ENCODE assay signal across 7 cellular contexts in the genomic region with DNA sequence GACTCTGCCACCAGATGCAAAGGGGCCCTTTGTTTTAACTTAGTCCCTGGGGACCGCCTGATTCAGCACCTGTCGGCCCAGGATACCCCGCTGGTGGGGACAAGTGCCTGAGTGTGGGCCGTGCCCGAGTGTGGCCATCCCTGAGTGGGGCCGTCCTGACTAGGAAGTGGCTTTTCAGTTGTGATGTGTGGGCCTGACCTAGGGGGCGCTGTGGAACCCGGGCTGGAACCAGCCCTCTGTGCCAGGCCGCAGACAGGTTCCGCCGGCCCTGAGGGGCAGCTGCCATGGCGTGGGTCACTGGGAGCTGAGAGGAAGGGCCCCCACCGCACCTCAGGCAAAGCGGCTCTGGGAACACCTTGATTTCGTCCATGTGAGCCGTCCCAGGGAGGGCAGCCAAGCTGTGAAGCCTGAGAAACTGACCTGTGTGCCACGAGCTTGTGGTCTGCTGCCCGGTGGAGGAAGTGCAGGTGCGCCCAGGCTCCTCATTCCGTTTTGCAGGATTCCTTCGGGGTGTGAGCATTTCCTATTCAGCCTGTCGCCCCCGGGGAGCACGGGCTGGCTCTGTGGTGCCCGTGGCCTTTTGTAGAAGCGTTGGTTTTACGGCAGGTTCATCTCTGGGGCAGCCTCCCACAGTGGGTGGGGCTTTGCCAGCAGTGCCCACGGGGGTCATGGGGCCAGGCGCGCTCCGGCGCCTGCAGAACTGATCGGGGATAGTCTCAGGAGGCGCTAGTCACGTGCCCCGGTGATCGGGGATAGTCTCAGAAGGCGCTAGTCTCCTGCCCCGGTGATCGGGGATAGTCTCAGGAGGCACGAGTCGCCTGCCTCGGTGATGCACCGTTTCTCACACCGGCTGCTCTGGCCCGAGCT. TPM values are rescaled to one million over a fixed set of nuclear protein-coding genes. Genes with fewer than 3 reads are reported as not detected.
DNase-seq lines count a peak whose midpoint lies in the region; TF ChIP-seq lines count a peak whose summit lies in the region.

No MANE protein-coding gene starts in this region.

- DNase-seq in NCI-H2107 (lab: John Stamatoyannopoulos, UW), result peak; percentile 27
- DNase-seq in activated CD4-positive, alpha-beta T cell treated with anti-CD3 and anti-CD28 coated beads for 48 hours, result peak; percentile 74
- peak; percentile 23 for DNase-seq in effector CD8-positive, alpha-beta T cell (lab: John Stamatoyannopoulos, UW)
- DNase-seq in myocyte (ENCODE audit: low read depth), result peak; percentile 73
- no peak for DNase-seq in testis
- no peak for DNase-seq in foreskin melanocyte

- H3K4me1 ChIP-seq in testis, result peaks cover 27% of the 10 kb centered on the region

- no peak overlapping the region for H3K27ac ChIP-seq in testis

- no peak overlapping the region for H3K4me3 ChIP-seq in testis

- intact Hi-C loops in testis (cut with DNase I; ENCODE audit: low total_unique reads), result no loop called here

- TF ChIP-seq CTCF in GM12872 (IDR thresholded peaks at IDR 0.05; ENCODE audit: insufficient read depth, low read depth, low read length) (peak; percentile 75), testis (IDR thresholded peaks at IDR 0.05) (peak in 2 of 3 experiments; percentile 26 to 46)

- 29 to 39% methylated on average over 14 to 45 of the region's 46 CpGs for WGBS in testis, 2 donors

- no peak for TF ChIP-seq POLR2A in testis (IDR thresholded peaks at IDR 0.05)

- H3K9me3 ChIP-seq in testis, result no peaks in the 10 kb centered on the region

- no peaks in the 10 kb centered on the region for H3K36me3 ChIP-seq in testis (ENCODE audit: low read depth, missing control alignments)

- H3K27me3 ChIP-seq in testis, result no peaks in the 10 kb centered on the region

RNA-seq across cellular contexts. Expression of a gene that starts 5.3 kb away (rescaled TPM):
- total RNA-seq in myocyte (4,195 and 7,550 TPM in 2 replicates), testis (1,000 to 10,000 TPM; 1,952 to 3,862 TPM)
- polyA plus RNA-seq in myocyte (2012), result 2,114 TPM
- 1,947 TPM for polyA plus RNA-seq in testis (ENCODE audit: insufficient read depth, low read depth, low replicate concordance)

RNA-seq across cellular contexts. Expression of a gene that starts 9.8 kb away (rescaled TPM):
- total RNA-seq in myocyte (8.1 and 10.8 TPM in 2 replicates), testis (10 to 100 TPM; 12.5 to 15.0 TPM)
- 2.4 TPM for polyA plus RNA-seq in myocyte (2012)
- polyA plus RNA-seq in testis (ENCODE audit: insufficient read depth, low read depth, low replicate concordance), result 3.3 TPM

RNA-seq across cellular contexts. Expression of a gene that starts 47.7 kb away (rescaled TPM):
- total RNA-seq in myocyte, result not detected in 2 replicates
- not detected for polyA plus RNA-seq in myocyte (2012)
- 100 to 1,000 TPM; 125 to 256 TPM for total RNA-seq in testis
- polyA plus RNA-seq in testis (ENCODE audit: insufficient read depth, low read depth, low replicate concordance), result 105 TPM

RNA-seq across cellular contexts. Expression of a gene that starts 57.5 kb away (rescaled TPM):
- 196 and 234 TPM in 2 replicates for total RNA-seq in myocyte
- 82.4 TPM for polyA plus RNA-seq in myocyte (2012)
- 100 to 1,000 TPM; 275 to 307 TPM for total RNA-seq in testis
- polyA plus RNA-seq in testis (ENCODE audit: insufficient read depth, low read depth, low replicate concordance), result 97.9 TPM

Comparison
In these comparisons a context has a peak if more than half of its experiments do, and no peak if none do; other contexts are left out.
1. DNase-seq: peak in NCI-H2107 (single experiment), activated CD4-positive, alpha-beta T cell treated with anti-CD3 and anti-CD28 coated beads for 48 hours (single experiment), effector CD8-positive, alpha-beta T cell (single experiment) and myocyte (single experiment); none in testis (single experiment) and foreskin melanocyte (single experiment).
2. RNA of a gene that starts 47.7 kb away (total RNA-seq): 125 to 256 TPM in testis; not detected in myocyte; every median in the first group is over 100 times any median in the second.